ENCODE assay signal across 14 cellular contexts in genomic region chr1:194870860-194871259, GRCh38.
"Had no signal": no experiment of that assay in that cellular context is flagged by ENCODE, and none has a peak within 500 bp of the region (broad histone marks: within the 10 kb centered on the region; RNA-seq: fewer than 3 reads in every experiment).

No MANE protein-coding gene starts in this region.

- H3K27ac ChIP-seq: adrenal gland, heart left ventricle, tibial nerve had no signal

- DNase-seq: activated B cell treated with CpG ODN at 0.5 μM for 24 hours; activated CD4-positive, alpha-beta T cell treated with anti-CD3 and anti-CD28 coated beads, Interleukin-2, amount 10 ng/mL, durations not matched to agents 7 days and 5 days; activated naive CD4-positive, alpha-beta T cell treated with anti-CD3 and anti-CD28 coated beads, Interleukin-2, amount 10 ng/mL, durations not matched to agents 7 days and 5 days; activated T-cell treated with anti-CD3 and anti-CD28 coated beads for 4 hours; adrenal gland; foreskin melanocyte; heart left ventricle; mammary epithelial cell; natural killer cell; occipital lobe; right cardiac atrium; small intestine had no signal

- H3K36me3 ChIP-seq: adrenal gland, heart left ventricle, tibial nerve had no signal

- H3K9me3 ChIP-seq: adrenal gland, heart left ventricle, tibial nerve had no signal

- ATAC-seq: activated T-helper 17 cell treated with anti-CD3 and anti-CD28 coated beads, Interleukin-2, amount 50 U/mL, for 72 hours; heart left ventricle; natural killer cell; right cardiac atrium had no signal

- H3K4me3 ChIP-seq: adrenal gland, heart left ventricle, tibial nerve had no signal

- H3K27me3 ChIP-seq: adrenal gland, heart left ventricle, tibial nerve had no signal

- H3K4me1 ChIP-seq: adrenal gland, heart left ventricle, tibial nerve had no signal
